In the genomic region with DNA sequence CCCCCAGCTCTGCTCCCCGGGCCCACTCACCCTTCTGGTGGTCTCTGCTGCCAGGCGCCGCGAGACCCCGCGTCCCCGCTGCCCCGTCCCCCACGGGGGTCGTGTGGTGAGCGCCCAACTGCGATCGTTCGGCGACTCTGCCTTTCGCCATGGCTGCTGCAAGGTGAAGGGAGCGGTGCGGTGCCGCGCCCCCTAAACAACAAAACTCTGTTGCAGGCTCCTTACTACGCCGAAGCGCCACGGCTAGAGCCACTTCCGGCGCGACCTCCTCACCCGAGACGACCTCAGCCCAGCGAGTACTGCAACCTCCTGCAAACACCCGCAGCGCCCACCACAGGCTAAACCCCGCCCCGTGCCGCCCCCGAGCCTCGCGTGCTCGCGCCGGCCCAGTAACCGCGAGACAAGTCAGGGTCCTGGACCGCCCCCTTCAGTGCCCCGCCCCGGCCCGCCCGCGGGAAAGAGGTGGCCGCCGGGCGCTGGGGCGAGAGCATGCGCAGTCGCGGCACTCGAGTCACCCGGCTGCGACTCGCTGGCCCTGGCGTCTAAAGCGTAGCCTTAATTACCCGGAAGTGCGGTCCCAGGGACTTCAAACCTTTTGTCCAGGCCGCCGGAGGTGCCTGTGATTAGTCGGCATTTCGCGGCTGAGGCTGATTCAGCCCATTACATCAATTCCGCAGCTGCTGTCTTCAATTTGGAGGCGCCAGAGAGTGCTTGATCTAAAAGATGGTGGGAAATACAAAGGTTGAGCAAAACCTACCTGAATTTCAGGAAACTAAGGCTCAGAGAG, we compare ENCODE assay signal across 1 cellular context.
TF ChIP-seq lines count a peak whose summit lies in the region.

Gene TMEM41B (minus strand): TSS at position 303 of the 787 bp plus-strand sequence. CDS start 152 bp downstream, at position 151.

TF ChIP-seq in A549, 52 proteins besides CTCF, POLR2A, EP300 and RAD21 (continued from another document):
- TF ChIP-seq PBX3 (IDR thresholded peaks at IDR 0.05) (no peak), PHF8 (IDR thresholded peaks at IDR 0.05; ENCODE audit: borderline replicate concordance, low read depth) (peak; percentile 71; the same call in 1 of the 2 replicates), NFE2L2 (conservative IDR thresholded peaks at IDR 0.05; ENCODE audit: low read length) (0 out of 2 replicates have a peak, but pooled peaks have one; percentile 7), FOXS1 (CRISPR knock-in tag; IDR thresholded peaks at IDR 0.05) (no peak)
- TF ChIP-seq, protein P1, sequence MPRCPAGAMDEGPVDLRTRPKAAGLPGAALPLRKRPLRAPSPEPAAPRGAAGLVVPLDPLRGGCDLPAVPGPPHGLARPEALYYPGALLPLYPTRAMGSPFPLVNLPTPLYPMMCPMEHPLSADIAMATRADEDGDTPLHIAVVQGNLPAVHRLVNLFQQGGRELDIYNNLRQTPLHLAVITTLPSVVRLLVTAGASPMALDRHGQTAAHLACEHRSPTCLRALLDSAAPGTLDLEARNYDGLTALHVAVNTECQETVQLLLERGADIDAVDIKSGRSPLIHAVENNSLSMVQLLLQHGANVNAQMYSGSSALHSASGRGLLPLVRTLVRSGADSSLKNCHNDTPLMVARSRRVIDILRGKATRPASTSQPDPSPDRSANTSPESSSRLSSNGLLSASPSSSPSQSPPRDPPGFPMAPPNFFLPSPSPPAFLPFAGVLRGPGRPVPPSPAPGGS (IDR thresholded peaks at IDR 0.05) = peak; percentile 59; the same call in 2 of the 3 replicates
